In the genomic region with DNA sequence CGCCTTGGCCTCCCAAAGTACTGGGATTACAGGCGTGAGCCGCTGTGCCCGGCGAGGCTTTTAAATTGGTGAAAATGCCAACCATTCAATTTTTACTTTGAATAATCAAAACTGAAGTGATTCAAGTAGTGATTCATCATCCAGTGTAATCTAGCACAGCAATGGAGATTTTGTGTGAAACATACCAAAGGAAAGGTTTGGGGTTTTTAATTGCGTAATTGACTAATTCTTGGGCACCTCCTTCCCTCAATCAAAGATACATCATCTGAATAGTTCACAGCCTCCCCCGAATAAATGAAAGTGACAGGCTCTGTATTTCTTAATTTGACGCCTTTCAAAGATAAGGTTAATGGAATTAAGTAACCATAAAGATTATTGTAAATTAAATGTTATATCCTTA, we compare ENCODE assay signal across 20 cellular contexts.
"Had no signal": no experiment of that assay in that cellular context is flagged by ENCODE, and none has a peak within 500 bp of the region (broad histone marks: within the 10 kb centered on the region; RNA-seq: fewer than 3 reads in every experiment).

No MANE protein-coding gene starts in this region.

- ATAC-seq: Panc1, PC-3 had no signal

- H3K4me2 ChIP-seq: SK-N-SH had no signal

- H3K9ac ChIP-seq: SK-N-SH had no signal

- H3K9me2 ChIP-seq: SK-N-SH had no signal

- DNase-seq: Karpas-422, KG1, MM.1S, NCI-H1092 treated with DMSO at 0.1 percent for 48 hours, NCI-H1436, NCI-H187, NCI-H2029, NCI-H2081 treated with DMSO at 0.1 percent for 48 hours, NCI-H2227 treated with DMSO at 0.1 percent for 48 hours, NCI-H446, NCI-H510A, NCI-H524 treated with DMSO at 0.1 percent for 48 hours, NCI-H69, NCI-H774, PC-3, SHP77, SK-N-SH had no signal

- H3K9me3 ChIP-seq: SK-N-SH had no signal

- H3K27ac ChIP-seq: HL-60, RWPE1 had no signal
